In the genomic region with DNA sequence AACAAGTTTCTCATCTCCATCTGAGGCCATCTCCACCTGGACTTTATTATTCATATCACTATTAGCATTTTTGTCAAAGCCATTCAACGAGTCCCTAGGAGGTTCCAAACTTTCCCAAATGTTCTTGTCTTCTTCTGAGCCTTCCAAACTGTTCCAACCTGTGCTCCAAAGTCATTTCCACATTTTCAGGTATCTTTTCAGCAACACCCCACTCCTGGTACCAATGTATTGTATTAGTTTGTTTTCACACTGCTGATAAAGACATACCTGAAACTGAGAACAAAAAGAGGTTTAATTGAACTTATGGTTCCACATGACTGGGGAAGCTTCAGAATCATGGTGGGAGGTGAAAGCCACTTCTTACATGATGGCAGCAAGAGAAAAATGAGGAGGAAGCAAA, we compare ENCODE assay signal across 24 cellular contexts.
"Had no signal": no experiment of that assay in that cellular context is flagged by ENCODE, and none has a peak within 500 bp of the region (broad histone marks: within the 10 kb centered on the region; RNA-seq: fewer than 3 reads in every experiment).

No MANE protein-coding gene starts in this region.

- H3K4me1 Mint-ChIP-seq: mesothelial cell of epicardium, naive B cell had no signal

- H3K4me3 ChIP-seq: coronary artery, dorsolateral prefrontal cortex, esophagus squamous epithelium, gastrocnemius medialis, heart right ventricle, left lung, lower lobe of right lung, mucosa of descending colon had no signal

- H3K27ac ChIP-seq: coronary artery, dorsolateral prefrontal cortex, esophagus squamous epithelium, gastrocnemius medialis, heart right ventricle, left lung, lower lobe of right lung had no signal

- H3K27me3 Mint-ChIP-seq: naive B cell had no signal

- H3K4me3 Mint-ChIP-seq: mesothelial cell of epicardium had no signal

- FAIRE-seq: colon, islet of Langerhans, keratinocyte had no signal

- H3K27me3 ChIP-seq: dorsolateral prefrontal cortex, esophagus squamous epithelium, gastrocnemius medialis, heart right ventricle, left lung had no signal

- H3K4me1 ChIP-seq: esophagus squamous epithelium, gastrocnemius medialis, heart right ventricle, left lung, lower lobe of right lung had no signal

- H3K27ac Mint-ChIP-seq: mesothelial cell of epicardium, naive B cell had no signal

- H3K36me3 ChIP-seq: esophagus squamous epithelium, gastrocnemius medialis, heart right ventricle, left lung, lower lobe of right lung had no signal

- ATAC-seq: gastrocnemius medialis, heart right ventricle, left cardiac atrium, left lung, left ventricle myocardium superior, lower lobe of right lung, mucosa of descending colon had no signal

- DNase-seq: dermis blood vessel endothelial cell; dorsolateral prefrontal cortex; effector CD4-positive, alpha-beta T cell; effector memory CD4-positive, alpha-beta T cell; esophagus squamous epithelium; foreskin fibroblast; foreskin melanocyte; gastrocnemius medialis; glutamatergic neuron; head of caudate nucleus; heart right ventricle; hippocampal formation; left cardiac atrium; left lung; left ventricle myocardium superior; lower lobe of right lung; mesenchymal stem cell; mucosa of descending colon; naive B cell had no signal
